In the genomic region with DNA sequence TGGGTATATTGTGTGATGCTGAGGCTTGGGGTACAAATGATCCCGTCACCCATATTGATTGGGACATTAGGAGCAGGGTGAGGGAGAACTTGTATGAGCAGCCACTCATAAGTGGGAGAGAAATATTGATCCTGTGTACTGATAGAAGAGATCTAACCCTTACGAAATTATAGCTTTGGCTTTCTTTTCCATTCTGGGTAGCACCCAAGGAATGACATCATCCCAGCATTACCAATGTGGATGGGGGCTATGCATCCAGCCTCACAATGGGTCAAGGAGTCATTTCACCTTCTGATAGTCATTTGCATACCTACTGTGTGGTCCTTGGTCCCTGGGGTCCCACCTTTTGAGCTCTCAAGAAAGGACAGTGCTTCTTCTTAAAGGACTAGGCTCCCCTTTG, we compare ENCODE assay signal across 13 cellular contexts. TPM values are rescaled to one million over a fixed set of nuclear protein-coding genes. Genes with fewer than 3 reads are reported as not detected.
A peak's percentile ranks its signal among the peaks of the same experiment; 100 is the strongest.
DNase-seq lines count a peak whose midpoint lies in the region; ATAC-seq and TF ChIP-seq lines count a peak whose summit lies in the region.
"Had no signal": no experiment of that assay in that cellular context is flagged by ENCODE, and none has a peak within 500 bp of the region (broad histone marks: within the 10 kb centered on the region; RNA-seq: fewer than 3 reads in every experiment).

No MANE protein-coding gene starts in this region.

- H3K4me2 ChIP-seq in SK-N-SH (peak overlapping the region; percentile 93), neural progenitor cell (no peak overlapping the region)

- H3K4me1 ChIP-seq in SK-N-SH (ENCODE audit: control insufficient read depth in 1 of 2, insufficient read depth in 2 of 2, low read depth in 1 of 2, low read length in 1 of 2) (peaks cover 28 to 38% of the 10 kb centered on the region in 2 experiments), neural progenitor cell (peaks cover 20% of the 10 kb centered on the region), uterus (no peaks in the 10 kb centered on the region)

- H3K9ac ChIP-seq in SK-N-SH: peak overlapping the region; percentile 41; the same call in 1 of the 2 replicates
- H3K9ac ChIP-seq in neural progenitor cell: no peak overlapping the region

- DNase-seq in SK-N-SH (no peak), neural progenitor cell (ENCODE audit: low spot score) (no peak), uterus (no peak), OCI-M1 (lab: John Stamatoyannopoulos, UW) (no peak)
- DNase-seq: activated CD8-positive, alpha-beta T cell treated with anti-CD3 and anti-CD28 coated beads, Interleukin-2, amount 10 ng/mL, durations not matched to agents 7 days and 5 days; GDM1; NK-92 treated with Interleukin-12 subunit alpha and Interleukin-12 subunit beta, amount 100 ng/mL, for 24 hours had no signal

- no peaks in the 10 kb centered on the region for H3K9me3 Mint-ChIP-seq in dendritic cell treated with granulocyte-macrophage colony-stimulating factor and Interleukin-4, amounts not matched to agents 40 ng/mL and 50 ng/mL, for 4 days
- H3K9me3 Mint-ChIP-seq in neural progenitor cell: peaks cover 2% of the 10 kb centered on the region

- peak overlapping the region; percentile 93 for H3K27ac Mint-ChIP-seq in dendritic cell treated with granulocyte-macrophage colony-stimulating factor and Interleukin-4, amounts not matched to agents 40 ng/mL and 50 ng/mL, for 4 days
- no peak overlapping the region for H3K27ac Mint-ChIP-seq in neural progenitor cell
- H3K27ac Mint-ChIP-seq: activated CD8-positive, alpha-beta T cell treated with anti-CD3 and anti-CD28 coated beads, Interleukin-2, amount 10 ng/mL, durations not matched to agents 7 days and 5 days had no signal

- H3K27me3 ChIP-seq in SK-N-SH (ENCODE audit: insufficient read depth) (no peaks in the 10 kb centered on the region), neural progenitor cell (peaks cover 61% of the 10 kb centered on the region), uterus (no peaks in the 10 kb centered on the region)

- no peaks in the 10 kb centered on the region for H3K9me3 ChIP-seq in SK-N-SH
- no peaks in the 10 kb centered on the region for H3K9me3 ChIP-seq in neural progenitor cell (ENCODE audit: low read depth)
- no peaks in the 10 kb centered on the region for H3K9me3 ChIP-seq in uterus

- peaks cover 66% of the 10 kb centered on the region for H3F3A ChIP-seq in SK-N-SH (replicated peaks; ENCODE audit: insufficient read depth)
- H3F3A ChIP-seq in neural progenitor cell (ENCODE audit: low read depth): peaks cover 18% of the 10 kb centered on the region

- H3K27me3 Mint-ChIP-seq in dendritic cell treated with granulocyte-macrophage colony-stimulating factor and Interleukin-4, amounts not matched to agents 40 ng/mL and 50 ng/mL, for 4 days: peaks cover 24% of the 10 kb centered on the region
- H3K27me3 Mint-ChIP-seq in neural progenitor cell (ENCODE audit: insufficient read depth, low read depth): peaks cover 32% of the 10 kb centered on the region

- intact Hi-C loops in dendritic cell treated with granulocyte-macrophage colony-stimulating factor and Interleukin-4, amounts not matched to agents 40 ng/mL and 50 ng/mL, for 4 days (cut with micrococcal nuclease): loop anchor here (5.0 to 10.0 kb wide), 2 partner anchors 255 to 438 kb away; no protein-coding TSS in a partner anchor
- intact Hi-C loops in uterus (cut with DNase I; ENCODE audit: low total_unique reads): no loop called here

- H3K36me3 ChIP-seq in SK-N-SH (replicated peaks in 1 of 2; ENCODE audit: control insufficient read depth in 1 of 2, insufficient read depth in 2 of 2, low read length in 1 of 2) (no peaks in the 10 kb centered on the region), neural progenitor cell (no peaks in the 10 kb centered on the region), uterus (no peaks in the 10 kb centered on the region)

- peak overlapping the region; percentile 56 to 94; a peak in 3 of 4 replicates for H3K27ac ChIP-seq in SK-N-SH (ENCODE audit: low read depth in 2 of 2, low read length in 1 of 2)
- no peak overlapping the region for H3K27ac ChIP-seq in neural progenitor cell
- peak overlapping the region; percentile 84 to 87 for H3K27ac ChIP-seq in uterus
- H3K27ac ChIP-seq: 22Rv1, foreskin keratinocyte had no signal

- CTCF ChIA-PET in SK-N-SH (lab: Yijun Ruan, JAX): interaction anchor here (0.6 to 14.0 kb wide), 7 partner anchors 22 to 359 kb away, joined by 3 to 196 read pairs (median 14); no protein-coding TSS in a partner anchor

- H3K4me1 Mint-ChIP-seq in dendritic cell treated with granulocyte-macrophage colony-stimulating factor and Interleukin-4, amounts not matched to agents 40 ng/mL and 50 ng/mL, for 4 days (ENCODE audit: low read depth): peaks cover 70% of the 10 kb centered on the region
- peaks cover 45% of the 10 kb centered on the region for H3K4me1 Mint-ChIP-seq in neural progenitor cell

- 61% methylated on average over 2 of the region's 2 CpGs for WGBS in SK-N-SH (ENCODE audit: low lambda C conversion rate)

- TF ChIP-seq POLR2A in uterus (IDR thresholded peaks at IDR 0.05): no peak

- POLR2A ChIA-PET in SK-N-SH (lab: Yijun Ruan, JAX): interaction anchor here (1.9 kb wide), 1 partner anchor 112 kb away, joined by 5 read pairs; no protein-coding TSS in a partner anchor

- no peak for TF ChIP-seq RAD21 in SK-N-SH (IDR thresholded peaks at IDR 0.05; ENCODE audit: low read length)

- no peaks in the 10 kb centered on the region for H3K9me2 ChIP-seq in SK-N-SH

- no peak for TF ChIP-seq EP300 in SK-N-SH (IDR thresholded peaks at IDR 0.05; ENCODE audit: borderline replicate concordance in 1 of 2, low read depth in 1 of 2, low read length in 1 of 2)

- H2AFZ ChIP-seq in SK-N-SH (ENCODE audit: low read depth) (no peak overlapping the region), neural progenitor cell (replicated peaks) (no peak overlapping the region)

- TF ChIP-seq CTCF in SK-N-SH (IDR thresholded peaks at IDR 0.05) (no peak), neural progenitor cell (IDR thresholded peaks at IDR 0.05) (no peak), uterus (IDR thresholded peaks at IDR 0.05) (no peak)

- no peaks in the 10 kb centered on the region; the same call in 1 of the 2 replicates for H4K20me1 ChIP-seq in SK-N-SH (ENCODE audit: insufficient read depth)
- H4K20me1 ChIP-seq in neural progenitor cell (ENCODE audit: low read depth): peaks cover 13% of the 10 kb centered on the region

- no peak overlapping the region for H3K4me3 Mint-ChIP-seq in dendritic cell treated with granulocyte-macrophage colony-stimulating factor and Interleukin-4, amounts not matched to agents 40 ng/mL and 50 ng/mL, for 4 days
- H3K4me3 Mint-ChIP-seq in neural progenitor cell: peak overlapping the region; percentile 46
- H3K4me3 Mint-ChIP-seq: activated CD8-positive, alpha-beta T cell treated with anti-CD3 and anti-CD28 coated beads, Interleukin-2, amount 10 ng/mL, durations not matched to agents 7 days and 5 days had no signal

- peaks cover 47% of the 10 kb centered on the region for H3K79me2 ChIP-seq in SK-N-SH (ENCODE audit: insufficient read depth)
- no peaks in the 10 kb centered on the region for H3K79me2 ChIP-seq in neural progenitor cell (ENCODE audit: low read depth)

- ATAC-seq in SK-N-SH treated with all-trans-retinoic acid at 6 μM for 48 hours (no peak), GM21723 (IDR thresholded peaks at IDR 0.05; ENCODE audit: unreplicated experiment) (no peak), HG02870 (IDR thresholded peaks at IDR 0.05; ENCODE audit: unreplicated experiment) (no peak)
- ATAC-seq: activated CD8-positive, alpha-beta T cell treated with anti-CD3 and anti-CD28 coated beads, Interleukin-2, amount 10 ng/mL, durations not matched to agents 7 days and 5 days had no signal

- H3K4me3 ChIP-seq in SK-N-SH (ENCODE audit: low read depth in 2 of 2, low read length in 1 of 2): peak overlapping the region in 1 of 2 experiments; percentile 50; a peak in 3 of 4 replicates
- H3K4me3 ChIP-seq in neural progenitor cell: no peak overlapping the region
- H3K4me3 ChIP-seq in uterus: no peak overlapping the region

- H3K36me3 Mint-ChIP-seq in dendritic cell treated with granulocyte-macrophage colony-stimulating factor and Interleukin-4, amounts not matched to agents 40 ng/mL and 50 ng/mL, for 4 days (ENCODE audit: low read depth): peaks cover 10% of the 10 kb centered on the region
- peaks cover 3% of the 10 kb centered on the region for H3K36me3 Mint-ChIP-seq in neural progenitor cell

TF ChIP-seq in SK-N-SH, 30 proteins besides CTCF, POLR2A, EP300 and RAD21 (continues in another document):
- no peak for TF ChIP-seq TCF12 (IDR thresholded peaks at IDR 0.05)

TF ChIP-seq in SK-N-SH treated with all-trans-retinoic acid at 6 μM for 48 hours, 23 proteins besides CTCF, POLR2A, EP300 and RAD21 (continues in another document):
- no peak for TF ChIP-seq ZNF565 (CRISPR knock-in tag; conservative IDR thresholded peaks at IDR 0.05; ENCODE audit: low read depth)
- no peak for TF ChIP-seq CSDC2 (CRISPR knock-in tag; IDR thresholded peaks at IDR 0.05)
- TF ChIP-seq TCF4 (CRISPR knock-in tag; IDR thresholded peaks at IDR 0.05; ENCODE audit: borderline replicate concordance): no peak
- TF ChIP-seq ISL1 (CRISPR knock-in tag; IDR thresholded peaks at IDR 0.05): no peak
- TF ChIP-seq, protein P1, sequence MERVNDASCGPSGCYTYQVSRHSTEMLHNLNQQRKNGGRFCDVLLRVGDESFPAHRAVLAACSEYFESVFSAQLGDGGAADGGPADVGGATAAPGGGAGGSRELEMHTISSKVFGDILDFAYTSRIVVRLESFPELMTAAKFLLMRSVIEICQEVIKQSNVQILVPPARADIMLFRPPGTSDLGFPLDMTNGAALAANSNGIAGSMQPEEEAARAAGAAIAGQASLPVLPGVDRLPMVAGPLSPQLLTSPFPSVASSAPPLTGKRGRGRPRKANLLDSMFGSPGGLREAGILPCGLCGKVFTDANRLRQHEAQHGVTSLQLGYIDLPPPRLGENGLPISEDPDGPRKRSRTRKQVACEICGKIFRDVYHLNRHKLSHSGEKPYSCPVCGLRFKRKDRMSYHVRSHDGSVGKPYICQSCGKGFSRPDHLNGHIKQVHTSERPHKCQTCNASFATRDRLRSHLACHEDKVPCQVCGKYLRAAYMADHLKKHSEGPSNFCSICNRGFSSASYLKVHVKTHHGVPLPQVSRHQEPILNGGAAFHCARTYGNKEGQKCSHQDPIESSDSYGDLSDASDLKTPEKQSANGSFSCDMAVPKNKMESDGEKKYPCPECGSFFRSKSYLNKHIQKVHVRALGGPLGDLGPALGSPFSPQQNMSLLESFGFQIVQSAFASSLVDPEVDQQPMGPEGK (CRISPR knock-in tag; IDR thresholded peaks at IDR 0.05; ENCODE audit: borderline replicate concordance): no peak

RNA-seq across cellular contexts. Expression of a gene that starts 1.9 kb away (rescaled TPM):
- 13.3 and 16.1 TPM in 2 replicates for polyA plus RNA-seq in SK-N-SH (2012; rRNA removed)
- polyA plus RNA-seq in SK-N-SH (2012; cell fraction: cytosol; rRNA removed): 11.1 and 14.3 TPM in 2 replicates
- 39.7 and 44.9 TPM in 2 replicates for polyA plus RNA-seq in SK-N-SH (2012; cell fraction: nucleus; rRNA removed)
- 60.7 and 83.0 TPM in 2 replicates for total RNA-seq in neural progenitor cell (ENCODE audit: low replicate concordance)
- total RNA-seq in uterus: 10 to 100 TPM; 25.1 to 86.1 (median 58.5) TPM

RNA-seq across cellular contexts. Expression of a gene that starts 30.1 kb away (rescaled TPM):
- polyA plus RNA-seq in SK-N-SH (2012; rRNA removed): 317 and 373 TPM in 2 replicates
- polyA plus RNA-seq in SK-N-SH (2012; cell fraction: cytosol; rRNA removed): 237 and 288 TPM in 2 replicates
- polyA plus RNA-seq in SK-N-SH (2012; cell fraction: nucleus; rRNA removed): 358 and 396 TPM in 2 replicates
- total RNA-seq in neural progenitor cell (ENCODE audit: low replicate concordance) (2.5 and 4.1 TPM in 2 replicates), uterus (1,000 to 10,000 TPM in 3 of 4 donors, 100 to 1,000 TPM in 1; 913 to 2,516 (median 1,349) TPM)

Comparison
In these comparisons a context has a peak if more than half of its experiments do, and no peak if none do; other contexts are left out.
1. RNA of a gene that starts 30.1 kb away (total RNA-seq): 913 to 2,516 TPM in uterus; 2.5 to 4.1 TPM in neural progenitor cell; every median in the first group is over 100 times any median in the second.